26 cellular contexts compared by ENCODE assay signal in genomic region chr3:37949866-37950265, GRCh38. TPM values are rescaled to one million over a fixed set of nuclear protein-coding genes. Genes with fewer than 3 reads are reported as not detected.
A peak's percentile ranks its signal among the peaks of the same experiment; 100 is the strongest.
DNase-seq lines count a peak whose midpoint lies in the region; ATAC-seq and TF ChIP-seq lines count a peak whose summit lies in the region.
"Had no signal": no experiment of that assay in that cellular context is flagged by ENCODE, and none has a peak within 500 bp of the region (broad histone marks: within the 10 kb centered on the region; RNA-seq: fewer than 3 reads in every experiment).

No MANE protein-coding gene starts in this region.

- H2AK5ac ChIP-seq in H9 (ENCODE audit: insufficient read length, low read length): no peak overlapping the region

- no peak overlapping the region for H3K4me3 Mint-ChIP-seq in H9
- H3K4me3 Mint-ChIP-seq: activated CD8-positive, alpha-beta T cell treated with anti-CD3 and anti-CD28 coated beads, Interleukin-2, amount 10 ng/mL, durations not matched to agents 7 days and 5 days; nephron progenitor cell; stimulated activated naive CD8-positive, alpha-beta T cell treated with anti-CD3 and anti-CD28 coated beads, Interleukin-15, Interleukin-2, amounts not matched to agents 100 ng/mL and 50 ng/mL, for 24 hours had no signal

- no peak overlapping the region for H2BK120ac ChIP-seq in H9 (ENCODE audit: low read depth, low read length, poor library complexity, severe bottlenecking)

- H2AFZ ChIP-seq in H9 (ENCODE audit: low read length) (no peak overlapping the region), hepatocyte (no peak overlapping the region)

- H3K27me3 Mint-ChIP-seq in H9 (ENCODE audit: low read depth): no peaks in the 10 kb centered on the region
- H3K27me3 Mint-ChIP-seq: stimulated activated naive CD8-positive, alpha-beta T cell treated with anti-CD3 and anti-CD28 coated beads, Interleukin-15, Interleukin-2, amounts not matched to agents 100 ng/mL and 50 ng/mL, for 24 hours had no signal

- no peak overlapping the region for H4K91ac ChIP-seq in H9 (ENCODE audit: insufficient read length, low read depth, low read length)

- H3K4me1 ChIP-seq in H9 (ENCODE audit: insufficient read depth, low read length) (peaks cover 3% of the 10 kb centered on the region; the same call in 1 of the 2 replicates), hepatocyte (ENCODE audit: insufficient read depth) (peaks cover 29% of the 10 kb centered on the region)
- H3K4me1 ChIP-seq: uterus had no signal

- H3K79me1 ChIP-seq in H9 (ENCODE audit: insufficient read depth, low read depth, low read length, poor library complexity, severe bottlenecking): no peaks in the 10 kb centered on the region

- H4K20me1 ChIP-seq in H9 (ENCODE audit: control insufficient read depth, insufficient read depth, insufficient read length) (no peaks in the 10 kb centered on the region), hepatocyte (ENCODE audit: insufficient read depth, poor library complexity, severe bottlenecking) (no peaks in the 10 kb centered on the region)

- H3K9me3 ChIP-seq in H9 (ENCODE audit: control insufficient read depth, low read depth, low read length) (no peaks in the 10 kb centered on the region), hepatocyte (ENCODE audit: low read depth) (no peaks in the 10 kb centered on the region)
- H3K9me3 ChIP-seq: A549, Caco-2, prostate gland, spleen, uterus had no signal

- no peak overlapping the region for H3K4ac ChIP-seq in H9 (ENCODE audit: low read depth, low read length)

- no peak overlapping the region for H4K8ac ChIP-seq in H9 (replicated peaks; ENCODE audit: insufficient read length, low read depth, low read length)

- ATAC-seq in GM19455 (IDR thresholded peaks at IDR 0.05; ENCODE audit: unreplicated experiment): no peak
- no peak for ATAC-seq in GM18505 (IDR thresholded peaks at IDR 0.05; ENCODE audit: unreplicated experiment)
- ATAC-seq: A549; activated CD8-positive, alpha-beta T cell treated with anti-CD3 and anti-CD28 coated beads, Interleukin-2, amount 10 ng/mL, durations not matched to agents 7 days and 5 days; HCT116; Panc1 had no signal

- no peak overlapping the region for H3K27ac ChIP-seq in H9 (ENCODE audit: insufficient read length, low read depth, low read length)
- peak overlapping the region; percentile 75 for H3K27ac ChIP-seq in hepatocyte
- H3K27ac ChIP-seq: prostate gland, SK-N-MC, uterus had no signal

- peaks cover 0 to 8% (median 5%) of the 10 kb centered on the region in 3 experiments; a peak in 3 of 7 replicates for H3K36me3 Mint-ChIP-seq in H9 (ENCODE audit: insufficient read depth in 1 of 3, low read depth in 3 of 3)

- no peak overlapping the region for H4K5ac ChIP-seq in H9 (ENCODE audit: insufficient read length, low read depth, low read length)

- WGBS in H9 (ENCODE audit: extremely low coverage, insufficient read length, low lambda C conversion rate): no CpG with 5 or more reads among the region's 6 CpGs
- 58% methylated on average over 6 of the region's 6 CpGs for WGBS in hepatocyte (ENCODE audit: low lambda C conversion rate, missing lambda C conversion rate)

- H3K9ac ChIP-seq in H9 (ENCODE audit: extremely low read depth, insufficient read length, low read length): no peak overlapping the region

- no peak overlapping the region for H3K27ac Mint-ChIP-seq in H9
- H3K27ac Mint-ChIP-seq: activated CD8-positive, alpha-beta T cell treated with anti-CD3 and anti-CD28 coated beads, Interleukin-2, amount 10 ng/mL, durations not matched to agents 7 days and 5 days; nephron progenitor cell; stimulated activated naive CD8-positive, alpha-beta T cell treated with anti-CD3 and anti-CD28 coated beads, Interleukin-15, Interleukin-2, amounts not matched to agents 100 ng/mL and 50 ng/mL, for 24 hours had no signal

- no peaks in the 10 kb centered on the region for H3K23me2 ChIP-seq in H9 (ENCODE audit: insufficient read length, low read depth, low read length, poor library complexity, severe bottlenecking)

- peak overlapping the region; percentile 50 for H2BK5ac ChIP-seq in H9 (ENCODE audit: insufficient read length, low read length)

- no peak overlapping the region for H2BK20ac ChIP-seq in H9 (ENCODE audit: low read depth, low read length, poor library complexity, severe bottlenecking)

- H3K14ac ChIP-seq in H9 (ENCODE audit: insufficient read depth, low read length): no peak overlapping the region; the same call in 1 of the 2 replicates

- H2BK12ac ChIP-seq in H9 (ENCODE audit: insufficient read length, low read depth, low read length): no peak overlapping the region

- H2BK15ac ChIP-seq in H9 (ENCODE audit: low read depth, low read length): no peak overlapping the region

- DNase-seq in H9 (no peak), brain pericyte (ENCODE audit: low read depth, low spot score) (peak; percentile 41), hepatocyte (ENCODE audit: low spot score) (no peak), skeletal muscle cell (ENCODE audit: low read depth) (peak; percentile 78), NCI-H748 treated with DMSO at 0.1 percent for 48 hours (lab: John Stamatoyannopoulos, UW) (no peak), HK-2 (ENCODE audit: unreplicated experiment) (no peak)
- DNase-seq: activated CD4-positive, CD25-positive, alpha-beta regulatory T cell; activated CD8-positive, alpha-beta T cell treated with anti-CD3 and anti-CD28 coated beads, Interleukin-2, amount 10 ng/mL, durations not matched to agents 7 days and 5 days; activated T-cell treated with anti-CD3 and anti-CD28 coated beads, Interleukin-2, amount 50 U/mL, for 1 hour; Caco-2; EL; islet precursor cell; NCI-H1105; nephron progenitor cell; NK-92 treated with Interleukin-12 subunit alpha and Interleukin-12 subunit beta, amount 100 ng/mL, for 24 hours; spleen; stimulated activated CD4-positive, alpha-beta T cell treated with anti-CD3 and anti-CD28 coated beads, Interleukin-4, amount 100 ng/mL, for 24 hours; uterus had no signal

- H3K4me2 ChIP-seq in H9 (ENCODE audit: insufficient read depth, insufficient read length, low read length) (no peak overlapping the region), hepatocyte (no peak overlapping the region)
- H3K4me2 ChIP-seq: A549 had no signal

- H3K9me2 ChIP-seq in hepatocyte (replicated peaks; ENCODE audit: insufficient read depth): no peaks in the 10 kb centered on the region

- TF ChIP-seq POLR2A in GM18505 (IDR thresholded peaks at IDR 0.05; ENCODE audit: borderline replicate concordance, extremely low read depth, insufficient read depth, insufficient read length): no peak

- H3K27me3 ChIP-seq in H9 (ENCODE audit: insufficient read depth, low read length) (no peaks in the 10 kb centered on the region), hepatocyte (no peaks in the 10 kb centered on the region)
- H3K27me3 ChIP-seq: spleen, uterus had no signal

- TF ChIP-seq CTCF in H9 (conservative IDR thresholded peaks at IDR 0.05) (no peak), hepatocyte (IDR thresholded peaks at IDR 0.05; ENCODE audit: poor library complexity) (no peak)

- H3K56ac ChIP-seq in H9 (ENCODE audit: insufficient read length, low read depth, low read length): no peak overlapping the region

- no peaks in the 10 kb centered on the region for H3K9me3 Mint-ChIP-seq in H9
- H3K9me3 Mint-ChIP-seq: stimulated activated naive CD8-positive, alpha-beta T cell treated with anti-CD3 and anti-CD28 coated beads, Interleukin-15, Interleukin-2, amounts not matched to agents 100 ng/mL and 50 ng/mL, for 24 hours had no signal

- H3T11ph ChIP-seq in H9 (ENCODE audit: low read length): no peak overlapping the region

- H3K79me2 ChIP-seq in H9 (ENCODE audit: insufficient read depth, low read length) (no peaks in the 10 kb centered on the region), hepatocyte (peaks cover 21% of the 10 kb centered on the region)

- no peak overlapping the region for H3K23ac ChIP-seq in H9 (ENCODE audit: insufficient read length, low read depth, low read length)

- H3K4me1 Mint-ChIP-seq in H9: peaks cover 13 to 14% of the 10 kb centered on the region in 2 experiments

- H3K36me3 ChIP-seq in hepatocyte (replicated peaks; ENCODE audit: insufficient read depth, low read depth): no peaks in the 10 kb centered on the region
- H3K36me3 ChIP-seq: prostate gland, spleen, uterus had no signal

- H3K18ac ChIP-seq in H9 (ENCODE audit: insufficient read length, low read depth, low read length): no peak overlapping the region

- H3K4me3 ChIP-seq in hepatocyte: no peak overlapping the region
- no peak overlapping the region for H3K4me3 ChIP-seq in skeletal muscle cell (ENCODE audit: low read depth, low read length)
- H3K4me3 ChIP-seq: A549, prostate gland, SK-N-MC, spleen, uterus had no signal

RNA-seq across cellular contexts. Expression of gene VILL, which starts 40.7 kb away (rescaled TPM):
- total RNA-seq in H9 (2021): 3.2 and 3.8 TPM in 2 replicates
- total RNA-seq in hepatocyte: 47.0 and 47.4 TPM in 2 replicates
- polyA plus RNA-seq in hepatocyte: 39.3 and 39.7 TPM in 2 replicates

Comparison
In these comparisons a context has a peak if more than half of its experiments do, and no peak if none do; other contexts are left out.
1. DNase-seq: peak in brain pericyte (single experiment) and skeletal muscle cell (single experiment); none in H9 (single experiment), hepatocyte (single experiment), NCI-H748 treated with DMSO at 0.1 percent for 48 hours (single experiment) and HK-2 (single experiment).
2. RNA of gene VILL, which starts 40.7 kb away (total RNA-seq): 47.0 to 47.4 TPM in hepatocyte; 3.2 to 3.8 TPM in H9; every median in the first group is over 10 times any median in the second.